2 cellular contexts compared by ENCODE assay signal in genomic region chr22:29018293-29019189, GRCh38.
A peak's percentile ranks its signal among the peaks of the same experiment; 100 is the strongest.
TF ChIP-seq lines count a peak whose summit lies in the region.

No MANE protein-coding gene starts in this region.

TF ChIP-seq in K562, 482 proteins besides CTCF, POLR2A, EP300 and RAD21 (continued from another document):
- no peak for TF ChIP-seq ATF6 (CRISPR knock-in tag; IDR thresholded peaks at IDR 0.05)
- no peak for TF ChIP-seq DIDO1 (tag; IDR thresholded peaks at IDR 0.05; ENCODE audit: low read depth)
- TF ChIP-seq ZNF589 (CRISPR knock-in tag; IDR thresholded peaks at IDR 0.05; ENCODE audit: low read depth): no peak
- no peak for TF ChIP-seq TOE1 (IDR thresholded peaks at IDR 0.05; ENCODE audit: borderline replicate concordance)
- TF ChIP-seq TOE1 (CRISPR knock-in tag; IDR thresholded peaks at IDR 0.05; ENCODE audit: borderline replicate concordance, low read depth): no peak
- TF ChIP-seq SUPT5H (IDR thresholded peaks at IDR 0.05): no peak
- no peak for TF ChIP-seq ZNF431 (CRISPR knock-in tag; IDR thresholded peaks at IDR 0.05)
- TF ChIP-seq RBBP5 (IDR thresholded peaks at IDR 0.05; ENCODE audit: borderline replicate concordance, insufficient read depth, low read length, poor library complexity, severe bottlenecking): no peak
- no peak for TF ChIP-seq BMI1 (IDR thresholded peaks at IDR 0.05; ENCODE audit: low read length)
- TF ChIP-seq IRF9 (tag; IDR thresholded peaks at IDR 0.05): no peak
- TF ChIP-seq RBM25 (IDR thresholded peaks at IDR 0.05; ENCODE audit: low read depth, low read length, severe bottlenecking): peak; percentile 78
- TF ChIP-seq SOX6 (IDR thresholded peaks at IDR 0.05): no peak

TF ChIP-seq in HepG2, 621 proteins besides CTCF, POLR2A, EP300 and RAD21 (continued from another document and continues in another):
- TF ChIP-seq SKI (IDR thresholded peaks at IDR 0.05; ENCODE audit: partially characterized antibody) (peak; percentile 89), ZNF496 (CRISPR knock-in tag; IDR thresholded peaks at IDR 0.05; ENCODE audit: insufficient replicate concordance) (no peak), CBX2 (IDR thresholded peaks at IDR 0.05; ENCODE audit: low read depth, low read length) (no peak), CBX2 (CRISPR knock-in tag; IDR thresholded peaks at IDR 0.05; ENCODE audit: low read depth) (no peak), MYPOP (CRISPR knock-in tag; IDR thresholded peaks at IDR 0.05) (no peak), ETV6 (CRISPR knock-in tag; conservative IDR thresholded peaks at IDR 0.05) (no peak), HNF4G (IDR thresholded peaks at IDR 0.05; ENCODE audit: borderline replicate concordance, low read depth, low read length) (peak; percentile 71), HNF4G (CRISPR knock-in tag; IDR thresholded peaks at IDR 0.05; ENCODE audit: borderline replicate concordance, low read depth) (no peak), SOX13 (IDR thresholded peaks at IDR 0.05) (no peak), SOX13 (CRISPR knock-in tag; conservative IDR thresholded peaks at IDR 0.05 in 1 of 2, IDR thresholded peaks at IDR 0.05 in 1 of 2) (peak in 1 of 2 experiments; percentile 20; a peak in 1 of 4 replicates), ZMYM2 (CRISPR knock-in tag; IDR thresholded peaks at IDR 0.05) (no peak), TEF (CRISPR knock-in tag; IDR thresholded peaks at IDR 0.05) (no peak), ZNF615 (CRISPR knock-in tag; IDR thresholded peaks at IDR 0.05; ENCODE audit: borderline replicate concordance) (no peak; the same call in 1 of the 2 replicates), HDAC2 (CRISPR knock-in tag; IDR thresholded peaks at IDR 0.05) (no peak), POGZ (CRISPR knock-in tag; IDR thresholded peaks at IDR 0.05) (0 out of 2 replicates have a peak, but pooled peaks have one; percentile 30), GTF2F1 (IDR thresholded peaks at IDR 0.05; ENCODE audit: low read length) (no peak), MED1 (CRISPR knock-in tag; IDR thresholded peaks at IDR 0.05) (0 out of 2 replicates have a peak, but pooled peaks have one; percentile 28), ZNF619 (CRISPR knock-in tag; IDR thresholded peaks at IDR 0.05) (no peak), GABPA (IDR thresholded peaks at IDR 0.05; ENCODE audit: low read depth, low read length) (no peak), GABPA (CRISPR knock-in tag; IDR thresholded peaks at IDR 0.05; ENCODE audit: low read depth) (no peak), KLF12 (CRISPR knock-in tag; IDR thresholded peaks at IDR 0.05; ENCODE audit: borderline replicate concordance) (no peak), SALL2 (CRISPR knock-in tag; IDR thresholded peaks at IDR 0.05) (no peak), NR2C2 (CRISPR knock-in tag; IDR thresholded peaks at IDR 0.05; ENCODE audit: borderline replicate concordance) (peak; percentile 87), ARID2 (CRISPR knock-in tag; IDR thresholded peaks at IDR 0.05; ENCODE audit: borderline replicate concordance) (no peak), ATF1 (CRISPR knock-in tag; IDR thresholded peaks at IDR 0.05) (no peak), ZNF563 (CRISPR knock-in tag; IDR thresholded peaks at IDR 0.05) (no peak), HCFC1 (IDR thresholded peaks at IDR 0.05; ENCODE audit: low read depth, low read length) (no peak), TBX3 (IDR thresholded peaks at IDR 0.05; ENCODE audit: borderline replicate concordance) (no peak), NR2F1 (CRISPR knock-in tag; IDR thresholded peaks at IDR 0.05) (peak; percentile 39 to 64; a peak in 2 of 4 replicates), U2AF1 (optimal IDR thresholded peaks at IDR 0.05; ENCODE audit: low read depth, low read length) (no peak), HOXA9 (CRISPR knock-in tag; IDR thresholded peaks at IDR 0.05; ENCODE audit: borderline replicate concordance) (no peak), YY1 (IDR thresholded peaks at IDR 0.05; ENCODE audit: insufficient read depth, insufficient replicate concordance, low read depth, low read length) (no peak), CREM (IDR thresholded peaks at IDR 0.05) (peak; percentile 20; the same call in 1 of the 2 replicates), CREM (CRISPR knock-in tag; IDR thresholded peaks at IDR 0.05) (no peak), BCL6 (CRISPR knock-in tag; IDR thresholded peaks at IDR 0.05) (peak; percentile 66), ZNF616 (CRISPR knock-in tag; IDR thresholded peaks at IDR 0.05; ENCODE audit: low read depth) (no peak), ZNF224 (CRISPR knock-in tag; IDR thresholded peaks at IDR 0.05) (no peak), ZNF235 (CRISPR knock-in tag; IDR thresholded peaks at IDR 0.05; ENCODE audit: borderline replicate concordance) (no peak), RFX1 (IDR thresholded peaks at IDR 0.05) (no peak), ZNF264 (CRISPR knock-in tag; IDR thresholded peaks at IDR 0.05) (no peak), ZBTB21 (CRISPR knock-in tag; IDR thresholded peaks at IDR 0.05) (no peak), TEAD3 (CRISPR knock-in tag; optimal IDR thresholded peaks at IDR 0.05; ENCODE audit: borderline replicate concordance) (no peak), NR2F2 (IDR thresholded peaks at IDR 0.05; ENCODE audit: borderline replicate concordance, low read depth) (peak; percentile 81), ZNF556 (CRISPR knock-in tag; IDR thresholded peaks at IDR 0.05; ENCODE audit: borderline replicate concordance) (no peak), ZNF232 (CRISPR knock-in tag; IDR thresholded peaks at IDR 0.05; ENCODE audit: borderline replicate concordance) (no peak), TBL1XR1 (IDR thresholded peaks at IDR 0.05; ENCODE audit: borderline replicate concordance, low read length, partially characterized antibody) (peak; percentile 72), ZSCAN22 (CRISPR knock-in tag; IDR thresholded peaks at IDR 0.05) (no peak), FOXM1 (CRISPR knock-in tag; IDR thresholded peaks at IDR 0.05) (no peak), ZFP36L1 (CRISPR knock-in tag; IDR thresholded peaks at IDR 0.05) (no peak), ZNF598 (CRISPR knock-in tag; IDR thresholded peaks at IDR 0.05; ENCODE audit: borderline replicate concordance) (no peak), ZNF414 (CRISPR knock-in tag; IDR thresholded peaks at IDR 0.05) (no peak), ZMYM3 (CRISPR knock-in tag; IDR thresholded peaks at IDR 0.05) (peak; percentile 61), ZBTB8A (CRISPR knock-in tag; IDR thresholded peaks at IDR 0.05; ENCODE audit: borderline replicate concordance, low read depth) (no peak), TCF7 (IDR thresholded peaks at IDR 0.05; ENCODE audit: low read depth) (peak; percentile 48; the same call in 1 of the 2 replicates)
- TF ChIP-seq, protein P1, sequence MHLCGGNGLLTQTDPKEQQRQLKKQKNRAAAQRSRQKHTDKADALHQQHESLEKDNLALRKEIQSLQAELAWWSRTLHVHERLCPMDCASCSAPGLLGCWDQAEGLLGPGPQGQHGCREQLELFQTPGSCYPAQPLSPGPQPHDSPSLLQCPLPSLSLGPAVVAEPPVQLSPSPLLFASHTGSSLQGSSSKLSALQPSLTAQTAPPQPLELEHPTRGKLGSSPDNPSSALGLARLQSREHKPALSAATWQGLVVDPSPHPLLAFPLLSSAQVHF (CRISPR knock-in tag; IDR thresholded peaks at IDR 0.05): no peak
- TF ChIP-seq, protein P2, sequence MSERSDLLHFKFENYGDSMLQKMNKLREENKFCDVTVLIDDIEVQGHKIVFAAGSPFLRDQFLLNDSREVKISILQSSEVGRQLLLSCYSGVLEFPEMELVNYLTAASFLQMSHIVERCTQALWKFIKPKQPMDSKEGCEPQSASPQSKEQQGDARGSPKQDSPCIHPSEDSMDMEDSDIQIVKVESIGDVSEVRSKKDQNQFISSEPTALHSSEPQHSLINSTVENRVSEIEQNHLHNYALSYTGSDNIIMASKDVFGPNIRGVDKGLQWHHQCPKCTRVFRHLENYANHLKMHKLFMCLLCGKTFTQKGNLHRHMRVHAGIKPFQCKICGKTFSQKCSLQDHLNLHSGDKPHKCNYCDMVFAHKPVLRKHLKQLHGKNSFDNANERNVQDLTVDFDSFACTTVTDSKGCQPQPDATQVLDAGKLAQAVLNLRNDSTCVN (CRISPR knock-in tag; IDR thresholded peaks at IDR 0.05; ENCODE audit: borderline replicate concordance): peak; percentile 89; the same call in 1 of the 2 replicates
- TF ChIP-seq, protein P3, sequence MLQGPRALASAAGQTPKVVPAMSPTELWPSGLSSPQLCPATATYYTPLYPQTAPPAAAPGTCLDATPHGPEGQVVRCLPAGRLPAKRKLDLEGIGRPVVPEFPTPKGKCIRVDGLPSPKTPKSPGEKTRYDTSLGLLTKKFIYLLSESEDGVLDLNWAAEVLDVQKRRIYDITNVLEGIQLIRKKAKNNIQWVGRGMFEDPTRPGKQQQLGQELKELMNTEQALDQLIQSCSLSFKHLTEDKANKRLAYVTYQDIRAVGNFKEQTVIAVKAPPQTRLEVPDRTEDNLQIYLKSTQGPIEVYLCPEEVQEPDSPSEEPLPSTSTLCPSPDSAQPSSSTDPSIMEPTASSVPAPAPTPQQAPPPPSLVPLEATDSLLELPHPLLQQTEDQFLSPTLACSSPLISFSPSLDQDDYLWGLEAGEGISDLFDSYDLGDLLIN (CRISPR knock-in tag; IDR thresholded peaks at IDR 0.05; ENCODE audit: borderline replicate concordance): no peak
- TF ChIP-seq, protein P4, sequence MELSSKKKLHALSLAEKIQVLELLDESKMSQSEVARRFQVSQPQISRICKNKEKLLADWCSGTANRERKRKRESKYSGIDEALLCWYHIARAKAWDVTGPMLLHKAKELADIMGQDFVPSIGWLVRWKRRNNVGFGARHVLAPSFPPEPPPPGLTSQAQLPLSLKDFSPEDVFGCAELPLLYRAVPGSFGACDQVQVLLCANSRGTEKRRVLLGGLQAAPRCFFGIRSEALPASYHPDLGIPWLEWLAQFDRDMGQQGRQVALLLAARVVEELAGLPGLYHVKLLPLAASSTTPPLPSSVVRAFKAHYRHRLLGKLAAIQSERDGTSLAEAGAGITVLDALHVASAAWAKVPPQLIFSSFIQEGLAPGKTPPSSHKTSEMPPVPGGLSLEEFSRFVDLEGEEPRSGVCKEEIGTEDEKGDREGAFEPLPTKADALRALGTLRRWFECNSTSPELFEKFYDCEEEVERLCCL (CRISPR knock-in tag; IDR thresholded peaks at IDR 0.05; ENCODE audit: borderline replicate concordance): no peak
- TF ChIP-seq, protein P5, sequence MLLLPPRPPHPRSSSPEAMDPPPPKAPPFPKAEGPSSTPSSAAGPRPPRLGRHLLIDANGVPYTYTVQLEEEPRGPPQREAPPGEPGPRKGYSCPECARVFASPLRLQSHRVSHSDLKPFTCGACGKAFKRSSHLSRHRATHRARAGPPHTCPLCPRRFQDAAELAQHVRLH (CRISPR knock-in tag; IDR thresholded peaks at IDR 0.05; ENCODE audit: borderline replicate concordance, low read depth): no peak
- TF ChIP-seq, protein P6, sequence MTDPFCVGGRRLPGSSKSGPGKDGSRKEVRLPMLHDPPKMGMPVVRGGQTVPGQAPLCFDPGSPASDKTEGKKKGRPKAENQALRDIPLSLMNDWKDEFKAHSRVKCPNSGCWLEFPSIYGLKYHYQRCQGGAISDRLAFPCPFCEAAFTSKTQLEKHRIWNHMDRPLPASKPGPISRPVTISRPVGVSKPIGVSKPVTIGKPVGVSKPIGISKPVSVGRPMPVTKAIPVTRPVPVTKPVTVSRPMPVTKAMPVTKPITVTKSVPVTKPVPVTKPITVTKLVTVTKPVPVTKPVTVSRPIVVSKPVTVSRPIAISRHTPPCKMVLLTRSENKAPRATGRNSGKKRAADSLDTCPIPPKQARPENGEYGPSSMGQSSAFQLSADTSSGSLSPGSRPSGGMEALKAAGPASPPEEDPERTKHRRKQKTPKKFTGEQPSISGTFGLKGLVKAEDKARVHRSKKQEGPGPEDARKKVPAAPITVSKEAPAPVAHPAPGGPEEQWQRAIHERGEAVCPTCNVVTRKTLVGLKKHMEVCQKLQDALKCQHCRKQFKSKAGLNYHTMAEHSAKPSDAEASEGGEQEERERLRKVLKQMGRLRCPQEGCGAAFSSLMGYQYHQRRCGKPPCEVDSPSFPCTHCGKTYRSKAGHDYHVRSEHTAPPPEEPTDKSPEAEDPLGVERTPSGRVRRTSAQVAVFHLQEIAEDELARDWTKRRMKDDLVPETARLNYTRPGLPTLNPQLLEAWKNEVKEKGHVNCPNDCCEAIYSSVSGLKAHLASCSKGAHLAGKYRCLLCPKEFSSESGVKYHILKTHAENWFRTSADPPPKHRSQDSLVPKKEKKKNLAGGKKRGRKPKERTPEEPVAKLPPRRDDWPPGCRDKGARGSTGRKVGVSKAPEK (CRISPR knock-in tag; IDR thresholded peaks at IDR 0.05; ENCODE audit: borderline replicate concordance): no peak
- TF ChIP-seq, protein P7, sequence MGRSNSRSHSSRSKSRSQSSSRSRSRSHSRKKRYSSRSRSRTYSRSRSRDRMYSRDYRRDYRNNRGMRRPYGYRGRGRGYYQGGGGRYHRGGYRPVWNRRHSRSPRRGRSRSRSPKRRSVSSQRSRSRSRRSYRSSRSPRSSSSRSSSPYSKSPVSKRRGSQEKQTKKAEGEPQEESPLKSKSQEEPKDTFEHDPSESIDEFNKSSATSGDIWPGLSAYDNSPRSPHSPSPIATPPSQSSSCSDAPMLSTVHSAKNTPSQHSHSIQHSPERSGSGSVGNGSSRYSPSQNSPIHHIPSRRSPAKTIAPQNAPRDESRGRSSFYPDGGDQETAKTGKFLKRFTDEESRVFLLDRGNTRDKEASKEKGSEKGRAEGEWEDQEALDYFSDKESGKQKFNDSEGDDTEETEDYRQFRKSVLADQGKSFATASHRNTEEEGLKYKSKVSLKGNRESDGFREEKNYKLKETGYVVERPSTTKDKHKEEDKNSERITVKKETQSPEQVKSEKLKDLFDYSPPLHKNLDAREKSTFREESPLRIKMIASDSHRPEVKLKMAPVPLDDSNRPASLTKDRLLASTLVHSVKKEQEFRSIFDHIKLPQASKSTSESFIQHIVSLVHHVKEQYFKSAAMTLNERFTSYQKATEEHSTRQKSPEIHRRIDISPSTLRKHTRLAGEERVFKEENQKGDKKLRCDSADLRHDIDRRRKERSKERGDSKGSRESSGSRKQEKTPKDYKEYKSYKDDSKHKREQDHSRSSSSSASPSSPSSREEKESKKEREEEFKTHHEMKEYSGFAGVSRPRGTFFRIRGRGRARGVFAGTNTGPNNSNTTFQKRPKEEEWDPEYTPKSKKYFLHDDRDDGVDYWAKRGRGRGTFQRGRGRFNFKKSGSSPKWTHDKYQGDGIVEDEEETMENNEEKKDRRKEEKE (IDR thresholded peaks at IDR 0.05): no peak
